In genomic region chr1:99992760-99993467, GRCh38 we compare ENCODE assay signal across 1 cellular context.
TF ChIP-seq lines count a peak whose summit lies in the region.

No MANE protein-coding gene starts in this region.

TF ChIP-seq in K562, 482 proteins besides CTCF, POLR2A, EP300 and RAD21 (continued from another document and continues in another):
- TF ChIP-seq ATF3 (IDR thresholded peaks at IDR 0.05) (peak; percentile 61), ATF3 (CRISPR knock-in tag; conservative IDR thresholded peaks at IDR 0.05) (no peak), KDM4B (IDR thresholded peaks at IDR 0.05; ENCODE audit: borderline replicate concordance in 2 of 2, low read depth in 1 of 2) (no peak), TBL1XR1 (IDR thresholded peaks at IDR 0.05; ENCODE audit: low read length in 2 of 2) (no peak), ZNF277 (CRISPR knock-in tag; IDR thresholded peaks at IDR 0.05; ENCODE audit: borderline replicate concordance) (no peak), SIRT6 (IDR thresholded peaks at IDR 0.05; ENCODE audit: low read depth, low read length) (no peak), HNRNPH1 (optimal IDR thresholded peaks at IDR 0.05; ENCODE audit: low read depth, low read length) (no peak), ZFX (CRISPR knock-in tag; IDR thresholded peaks at IDR 0.05) (no peak), CHD4 (IDR thresholded peaks at IDR 0.05; ENCODE audit: insufficient read depth, insufficient replicate concordance, low read depth, low read length, poor library complexity, severe bottlenecking) (no peak), ELK1 (CRISPR knock-in tag; IDR thresholded peaks at IDR 0.05) (no peak), CCAR2 (IDR thresholded peaks at IDR 0.05; ENCODE audit: low read depth, low read length) (no peak), ZBTB40 (IDR thresholded peaks at IDR 0.05) (0 out of 2 replicates have a peak, but pooled peaks have one; percentile 10), ZBTB40 (CRISPR knock-in tag; IDR thresholded peaks at IDR 0.05) (no peak), NCOA1 (IDR thresholded peaks at IDR 0.05; ENCODE audit: low read depth) (0 out of 2 replicates have a peak, but pooled peaks have one; percentile 31), MAFF (IDR thresholded peaks at IDR 0.05; ENCODE audit: low read length) (peak; percentile 69), MECOM (CRISPR knock-in tag; IDR thresholded peaks at IDR 0.05) (no peak), NR4A1 (CRISPR knock-in tag; IDR thresholded peaks at IDR 0.05) (no peak), NR4A1 (tag; IDR thresholded peaks at IDR 0.05) (no peak), AFF1 (IDR thresholded peaks at IDR 0.05; ENCODE audit: low read depth in 1 of 2, partially characterized antibody in 2 of 2) (peak in 1 of 2 experiments; percentile 31), ZNF75A (CRISPR knock-in tag; IDR thresholded peaks at IDR 0.05) (no peak), ZNF282 (CRISPR knock-in tag; IDR thresholded peaks at IDR 0.05) (no peak), MXI1 (IDR thresholded peaks at IDR 0.05; ENCODE audit: low read depth, low read length) (no peak), ATF4 (CRISPR knock-in tag; IDR thresholded peaks at IDR 0.05) (no peak), HDAC2 (IDR thresholded peaks at IDR 0.05) (no peak), NFE2 (IDR thresholded peaks at IDR 0.05; ENCODE audit: low read depth) (peak; percentile 91), NELFE (IDR thresholded peaks at IDR 0.05; ENCODE audit: insufficient read depth, insufficient read length) (no peak), ZNF740 (CRISPR knock-in tag; IDR thresholded peaks at IDR 0.05) (no peak), ZNF740 (tag; IDR thresholded peaks at IDR 0.05) (no peak), HOXB6 (CRISPR knock-in tag; IDR thresholded peaks at IDR 0.05; ENCODE audit: borderline replicate concordance) (no peak), BCL6 (CRISPR knock-in tag; IDR thresholded peaks at IDR 0.05) (no peak), SRSF9 (IDR thresholded peaks at IDR 0.05; ENCODE audit: borderline replicate concordance, low read depth, low read length) (no peak), CBX8 (IDR thresholded peaks at IDR 0.05; ENCODE audit: borderline replicate concordance, extremely low read depth, low read depth, low read length, poor library complexity, severe bottlenecking) (no peak), SMAD3 (CRISPR knock-in tag; conservative IDR thresholded peaks at IDR 0.05) (no peak)
- TF ChIP-seq, protein P1, sequence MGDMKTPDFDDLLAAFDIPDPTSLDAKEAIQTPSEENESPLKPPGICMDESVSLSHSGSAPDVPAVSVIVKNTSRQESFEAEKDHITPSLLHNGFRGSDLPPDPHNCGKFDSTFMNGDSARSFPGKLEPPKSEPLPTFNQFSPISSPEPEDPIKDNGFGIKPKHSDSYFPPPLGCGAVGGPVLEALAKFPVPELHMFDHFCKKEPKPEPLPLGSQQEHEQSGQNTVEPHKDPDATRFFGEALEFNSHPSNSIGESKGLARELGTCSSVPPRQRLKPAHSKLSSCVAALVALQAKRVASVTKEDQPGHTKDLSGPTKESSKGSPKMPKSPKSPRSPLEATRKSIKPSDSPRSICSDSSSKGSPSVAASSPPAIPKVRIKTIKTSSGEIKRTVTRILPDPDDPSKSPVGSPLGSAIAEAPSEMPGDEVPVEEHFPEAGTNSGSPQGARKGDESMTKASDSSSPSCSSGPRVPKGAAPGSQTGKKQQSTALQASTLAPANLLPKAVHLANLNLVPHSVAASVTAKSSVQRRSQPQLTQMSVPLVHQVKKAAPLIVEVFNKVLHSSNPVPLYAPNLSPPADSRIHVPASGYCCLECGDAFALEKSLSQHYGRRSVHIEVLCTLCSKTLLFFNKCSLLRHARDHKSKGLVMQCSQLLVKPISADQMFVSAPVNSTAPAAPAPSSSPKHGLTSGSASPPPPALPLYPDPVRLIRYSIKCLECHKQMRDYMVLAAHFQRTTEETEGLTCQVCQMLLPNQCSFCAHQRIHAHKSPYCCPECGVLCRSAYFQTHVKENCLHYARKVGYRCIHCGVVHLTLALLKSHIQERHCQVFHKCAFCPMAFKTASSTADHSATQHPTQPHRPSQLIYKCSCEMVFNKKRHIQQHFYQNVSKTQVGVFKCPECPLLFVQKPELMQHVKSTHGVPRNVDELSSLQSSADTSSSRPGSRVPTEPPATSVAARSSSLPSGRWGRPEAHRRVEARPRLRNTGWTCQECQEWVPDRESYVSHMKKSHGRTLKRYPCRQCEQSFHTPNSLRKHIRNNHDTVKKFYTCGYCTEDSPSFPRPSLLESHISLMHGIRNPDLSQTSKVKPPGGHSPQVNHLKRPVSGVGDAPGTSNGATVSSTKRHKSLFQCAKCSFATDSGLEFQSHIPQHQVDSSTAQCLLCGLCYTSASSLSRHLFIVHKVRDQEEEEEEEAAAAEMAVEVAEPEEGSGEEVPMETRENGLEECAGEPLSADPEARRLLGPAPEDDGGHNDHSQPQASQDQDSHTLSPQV (IDR thresholded peaks at IDR 0.05) = no peak
